ENCODE assay signal across 29 cellular contexts in the genomic region with DNA sequence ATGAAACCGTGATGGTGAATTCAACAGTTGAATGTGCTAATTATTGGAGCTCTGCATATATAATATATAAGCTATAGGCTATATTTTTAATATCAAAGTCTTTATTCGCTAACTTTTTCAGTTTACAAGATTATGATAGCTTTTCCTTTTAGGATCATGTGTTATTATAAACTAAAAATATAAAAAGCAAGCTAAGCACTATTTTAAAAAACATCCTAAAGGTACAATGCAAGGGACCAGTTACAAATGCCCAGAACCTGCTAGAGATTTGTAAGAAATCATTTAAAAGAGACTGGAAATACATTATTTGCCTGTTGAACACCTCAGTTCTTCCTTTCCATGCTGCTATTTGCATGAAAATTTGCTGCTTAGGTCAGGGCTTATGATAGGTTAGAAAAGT. TPM values are rescaled to one million over a fixed set of nuclear protein-coding genes. Genes with fewer than 3 reads are reported as not detected.
DNase-seq lines count a peak whose midpoint lies in the region; ATAC-seq and TF ChIP-seq lines count a peak whose summit lies in the region.
"Had no signal": no experiment of that assay in that cellular context is flagged by ENCODE, and none has a peak within 500 bp of the region (broad histone marks: within the 10 kb centered on the region; RNA-seq: fewer than 3 reads in every experiment).

No MANE protein-coding gene starts in this region.

- WGBS in GM23248 (ENCODE audit: low coverage in 1 of 2, low lambda C conversion rate in 2 of 2, missing lambda C conversion rate in 2 of 2), 2 experiments = 72% methylated on average over 2 of the region's 2 CpGs
- 58 to 66% (median 64%) methylated on average over 2 of the region's 2 CpGs for WGBS in adrenal gland, 4 donors
- WGBS in right lobe of liver (ENCODE audit: insufficient coverage, low coverage, low lambda C conversion rate, missing lambda C conversion rate) = 62% methylated on average over 2 of the region's 2 CpGs

- H3K9ac ChIP-seq in GM23248 (no peak overlapping the region), rectal smooth muscle tissue (ENCODE audit: low read length) (no peak overlapping the region)

- DNase-seq in GM23248 (no peak), adrenal gland (no peak), right lobe of liver (no peak), epidermal melanocyte (ENCODE audit: insufficient read length, low spot score) (no peak), SJCRH30 (no peak)
- no peak for DNase-seq in naive thymus-derived CD4-positive, alpha-beta T cell
- DNase-seq in activated CD8-positive, alpha-beta memory T cell treated with anti-CD3 and anti-CD28 coated beads, Interleukin-2, amount 50 U/mL, for 4 hours = no peak
- DNase-seq: activated CD4-positive, alpha-beta T cell treated with anti-CD3 and anti-CD28 coated beads, Interleukin-2, amount 50 U/mL, for 48 hours; activated naive CD4-positive, alpha-beta T cell treated with anti-CD3 and anti-CD28 coated beads, Interleukin-2, amount 10 ng/mL, durations not matched to agents 7 days and 5 days; AML-193; CD4-positive, alpha-beta T cell; colonic mucosa; effector memory CD4-positive, alpha-beta T cell; EL; esophagus squamous epithelium; gastrocnemius medialis; islet precursor cell; left ventricle myocardium inferior; NCI-H1048; NCI-H187 treated with DMSO at 0.1 percent for 48 hours; NCI-H524 treated with DMSO at 0.1 percent for 48 hours; SHP77; stimulated activated naive CD4-positive, alpha-beta T cell had no signal

- H3K79me2 ChIP-seq in GM23248 (ENCODE audit: insufficient read depth) = no peaks in the 10 kb centered on the region

- TF ChIP-seq POLR2A in adrenal gland (IDR thresholded peaks at IDR 0.05) = no peak
- TF ChIP-seq POLR2A in right lobe of liver (IDR thresholded peaks at IDR 0.05) = no peak

- H3K4me1 ChIP-seq in GM23248 (ENCODE audit: insufficient read depth) = peaks cover 67% of the 10 kb centered on the region
- peaks cover 22 to 49% of the 10 kb centered on the region in 2 donors for H3K4me1 ChIP-seq in adrenal gland (replicated peaks in 1 of 2)
- peaks cover 0 to 55% (median 19%) of the 10 kb centered on the region in 4 donors for H3K4me1 ChIP-seq in right lobe of liver
- peaks cover 58% of the 10 kb centered on the region for H3K4me1 ChIP-seq in rectal smooth muscle tissue (ENCODE audit: control insufficient read depth, insufficient read depth, low read length)
- H3K4me1 ChIP-seq in naive thymus-derived CD4-positive, alpha-beta T cell (ENCODE audit: control insufficient read depth in 2 of 2, insufficient read depth in 2 of 2, low read length in 2 of 2) = no peaks in the 10 kb centered on the region
- H3K4me1 ChIP-seq in SJCRH30 = peaks cover 18% of the 10 kb centered on the region
- H3K4me1 ChIP-seq: colonic mucosa had no signal

- TF ChIP-seq CTCF in adrenal gland (IDR thresholded peaks at IDR 0.05) = no peak
- no peak for TF ChIP-seq CTCF in right lobe of liver (IDR thresholded peaks at IDR 0.05)

- no peak for ATAC-seq in right lobe of liver
- no peak for ATAC-seq in naive thymus-derived CD4-positive, alpha-beta T cell
- ATAC-seq: activated CD4-positive, CD25-positive, alpha-beta regulatory T cell treated with anti-CD3 and anti-CD28 coated beads, Interleukin-2, amount 50 U/mL, for 24 hours; gastrocnemius medialis had no signal

- H3K4me3 ChIP-seq in GM23248 (no peak overlapping the region), adrenal gland (peak overlapping the region in 1 of 4 donors; percentile 36), right lobe of liver (no peak overlapping the region), rectal smooth muscle tissue (ENCODE audit: low read length) (no peak overlapping the region), SJCRH30 (no peak overlapping the region)
- H3K4me3 ChIP-seq in naive thymus-derived CD4-positive, alpha-beta T cell (ENCODE audit: low read length) = no peak overlapping the region
- H3K4me3 ChIP-seq: cardiac muscle cell, colonic mucosa, esophagus squamous epithelium, gastrocnemius medialis, GM12878, left ventricle myocardium inferior had no signal

- no peak overlapping the region for H3K27ac Mint-ChIP-seq in naive thymus-derived CD4-positive, alpha-beta T cell
- H3K27ac Mint-ChIP-seq: activated naive CD4-positive, alpha-beta T cell treated with anti-CD3 and anti-CD28 coated beads, Interleukin-2, amount 10 ng/mL, durations not matched to agents 7 days and 5 days; CD4-positive, alpha-beta T cell; progenitor cell of endocrine pancreas had no signal

- no peaks in the 10 kb centered on the region for H3K9me3 Mint-ChIP-seq in naive thymus-derived CD4-positive, alpha-beta T cell
- H3K9me3 Mint-ChIP-seq: activated naive CD4-positive, alpha-beta T cell treated with anti-CD3 and anti-CD28 coated beads, Interleukin-2, amount 10 ng/mL, durations not matched to agents 7 days and 5 days; CD4-positive, alpha-beta T cell; neural crest cell had no signal

- no peaks in the 10 kb centered on the region for H3K27me3 ChIP-seq in GM23248 (replicated peaks; ENCODE audit: insufficient read depth)
- H3K27me3 ChIP-seq in adrenal gland = no peaks in the 10 kb centered on the region
- H3K27me3 ChIP-seq in right lobe of liver = no peaks in the 10 kb centered on the region
- H3K27me3 ChIP-seq in rectal smooth muscle tissue (ENCODE audit: control insufficient read depth, insufficient read depth, low read length) = no peaks in the 10 kb centered on the region
- H3K27me3 ChIP-seq in naive thymus-derived CD4-positive, alpha-beta T cell (ENCODE audit: control insufficient read depth in 2 of 2, insufficient read depth in 2 of 2, low read length in 2 of 2) = no peaks in the 10 kb centered on the region
- H3K27me3 ChIP-seq in SJCRH30 = no peaks in the 10 kb centered on the region
- H3K27me3 ChIP-seq: cardiac muscle cell, colonic mucosa, esophagus squamous epithelium, gastrocnemius medialis had no signal

- CTCF ChIA-PET in naive thymus-derived CD4-positive, alpha-beta T cell (lab: Charles Lee) = no interaction called here

- H3K36me3 ChIP-seq in GM23248 (ENCODE audit: low read depth) = no peaks in the 10 kb centered on the region
- H3K36me3 ChIP-seq in adrenal gland (replicated peaks in 1 of 2) = no peaks in the 10 kb centered on the region
- no peaks in the 10 kb centered on the region for H3K36me3 ChIP-seq in right lobe of liver
- no peaks in the 10 kb centered on the region for H3K36me3 ChIP-seq in rectal smooth muscle tissue (ENCODE audit: control insufficient read depth, insufficient read depth, low read length)
- no peaks in the 10 kb centered on the region for H3K36me3 ChIP-seq in naive thymus-derived CD4-positive, alpha-beta T cell (ENCODE audit: control insufficient read depth in 2 of 3, insufficient read depth in 3 of 3, low read length in 3 of 3)
- H3K36me3 ChIP-seq in SJCRH30 = no peaks in the 10 kb centered on the region
- H3K36me3 ChIP-seq: cardiac muscle cell, colonic mucosa, esophagus squamous epithelium, gastrocnemius medialis, left ventricle myocardium inferior had no signal

- no peaks in the 10 kb centered on the region for H4K20me1 ChIP-seq in GM23248 (ENCODE audit: insufficient read depth)

- H3K4me2 ChIP-seq in GM23248 (ENCODE audit: unreplicated experiment) = peak overlapping the region; percentile 64

- H2AFZ ChIP-seq in GM23248 = peak overlapping the region; percentile 37

- no peak overlapping the region for H3K4me3 Mint-ChIP-seq in naive thymus-derived CD4-positive, alpha-beta T cell
- H3K4me3 Mint-ChIP-seq: activated naive CD4-positive, alpha-beta T cell treated with anti-CD3 and anti-CD28 coated beads, Interleukin-2, amount 10 ng/mL, durations not matched to agents 7 days and 5 days; CD4-positive, alpha-beta T cell; neural crest cell had no signal

- peaks cover 0 to 4% (median 0%) of the 10 kb centered on the region in 5 donors for H3K27me3 Mint-ChIP-seq in naive thymus-derived CD4-positive, alpha-beta T cell
- H3K27me3 Mint-ChIP-seq: CD4-positive, alpha-beta T cell; progenitor cell of endocrine pancreas had no signal

- in situ Hi-C loops in GM23248 (cut with MboI) = no loop called here

- H3K27ac ChIP-seq in GM23248 (0 out of 2 replicates have a peak overlapping the region, but pooled peaks have one; percentile 78), adrenal gland (peak overlapping the region; percentile 61 to 82 (median 66)), right lobe of liver (peak overlapping the region in 2 of 3 donors; percentile 41 to 65), rectal smooth muscle tissue (ENCODE audit: low read depth, low read length) (peak overlapping the region; percentile 38), SJCRH30 (no peak overlapping the region)
- no peak overlapping the region for H3K27ac ChIP-seq in naive thymus-derived CD4-positive, alpha-beta T cell (ENCODE audit: low read depth, low read length)
- H3K27ac ChIP-seq: cardiac muscle cell, colonic mucosa, gastrocnemius medialis had no signal

- no peaks in the 10 kb centered on the region for H3K9me3 ChIP-seq in GM23248 (ENCODE audit: low read depth)
- H3K9me3 ChIP-seq in adrenal gland (replicated peaks in 1 of 3) = no peaks in the 10 kb centered on the region
- no peaks in the 10 kb centered on the region for H3K9me3 ChIP-seq in right lobe of liver
- no peaks in the 10 kb centered on the region for H3K9me3 ChIP-seq in naive thymus-derived CD4-positive, alpha-beta T cell (ENCODE audit: control insufficient read depth in 2 of 3, low read length in 3 of 3)
- no peaks in the 10 kb centered on the region for H3K9me3 ChIP-seq in SJCRH30 (replicated peaks)
- H3K9me3 ChIP-seq: colonic mucosa, esophagus squamous epithelium, gastrocnemius medialis, left ventricle myocardium inferior had no signal

- POLR2A ChIA-PET in naive thymus-derived CD4-positive, alpha-beta T cell (lab: Charles Lee) = no interaction called here

- H3K36me3 Mint-ChIP-seq in naive thymus-derived CD4-positive, alpha-beta T cell = no peaks in the 10 kb centered on the region
- H3K36me3 Mint-ChIP-seq: activated naive CD4-positive, alpha-beta T cell treated with anti-CD3 and anti-CD28 coated beads, Interleukin-2, amount 10 ng/mL, durations not matched to agents 7 days and 5 days had no signal

- intact Hi-C loops in adrenal gland (cut with DNase I) (no loop called here), right lobe of liver (cut with DNase I) (no loop called here)
- intact Hi-C loops in naive thymus-derived CD4-positive, alpha-beta T cell (cut with micrococcal nuclease) = no loop called here

- H3K4me1 Mint-ChIP-seq in naive thymus-derived CD4-positive, alpha-beta T cell = peaks cover 0 to 7% (median 0%) of the 10 kb centered on the region in 7 donors
- H3K4me1 Mint-ChIP-seq: activated naive CD4-positive, alpha-beta T cell treated with anti-CD3 and anti-CD28 coated beads, Interleukin-2, amount 10 ng/mL, durations not matched to agents 7 days and 5 days had no signal

- H3F3A ChIP-seq in GM23248 (ENCODE audit: insufficient read depth) = peaks cover 71% of the 10 kb centered on the region

- no peaks in the 10 kb centered on the region for H3K9me2 ChIP-seq in GM23248 (ENCODE audit: insufficient read depth)

RNA-seq across cellular contexts. Expression of a gene that starts 43.4 kb away (rescaled TPM):
- total RNA-seq in GM23248 (2014; rRNA removed; shearing (Covaris generic)) = 53.0 and 56.8 TPM in 2 replicates
- polyA plus RNA-seq in GM23248 (2016; fragmentation: Nextera tagmentation; extraction: Ambion mirVana) (36.8 and 41.3 TPM in 2 replicates), adrenal gland (10 to 100 TPM; 13.5 to 61.2 (median 18.5) TPM)
- total RNA-seq in adrenal gland (10 to 100 TPM; 26.8 to 83.6 (median 46.3) TPM), right lobe of liver (10 to 100 TPM; 40.4 to 66.6 (median 46.3) TPM)
- 10 to 100 TPM; 23.8 to 31.5 (median 30.0) TPM for total RNA-seq in naive thymus-derived CD4-positive, alpha-beta T cell
- polyA plus RNA-seq in naive thymus-derived CD4-positive, alpha-beta T cell = 10 to 100 TPM; 12.3 to 13.2 TPM
- 29.1 and 32.7 TPM in 2 replicates for total RNA-seq in SJCRH30 (2014; rRNA removed; shearing (Covaris generic))

Comparison
In these comparisons a context has a peak if more than half of its experiments do, and no peak if none do; other contexts are left out.
1. H3K27ac ChIP-seq: peak in GM23248 (single experiment), adrenal gland (5 of 5), right lobe of liver (2 of 3) and rectal smooth muscle tissue (single experiment); none in naive thymus-derived CD4-positive, alpha-beta T cell (single experiment) and SJCRH30 (single experiment).